In the genomic region with DNA sequence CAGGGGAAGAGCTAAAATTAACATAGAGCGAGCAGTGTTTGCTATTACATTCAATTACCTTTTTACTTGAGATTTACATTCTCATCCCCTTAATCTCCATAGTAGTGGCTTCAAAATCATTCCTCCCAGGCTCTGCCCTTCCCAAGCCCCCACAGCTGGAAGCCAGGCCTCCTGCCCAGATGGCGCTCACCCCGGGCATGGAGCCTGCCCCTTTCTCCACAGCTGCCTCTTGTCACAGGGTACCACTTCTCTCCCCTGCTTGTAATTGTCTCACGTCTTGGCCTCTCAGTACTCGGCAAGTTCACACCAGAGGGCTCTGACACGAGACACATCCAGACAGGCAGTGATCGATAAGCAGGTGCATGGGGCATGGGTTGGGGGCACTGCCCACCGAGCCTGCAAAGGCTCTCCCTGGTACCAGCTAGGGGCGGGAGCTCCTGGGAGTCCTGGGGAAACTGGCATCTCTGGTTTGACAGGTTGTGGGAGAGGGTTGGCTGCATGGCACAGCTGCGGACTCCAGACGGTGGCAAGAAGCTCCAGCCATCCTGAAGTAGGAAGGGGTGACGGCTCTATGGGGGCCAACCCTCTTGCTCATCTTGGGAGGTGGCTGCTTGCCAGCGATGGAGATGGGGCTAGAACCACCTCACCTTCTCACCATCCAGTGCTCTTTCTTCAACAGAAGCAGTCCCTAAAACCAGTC, we compare ENCODE assay signal across 21 cellular contexts. TPM values are rescaled to one million over a fixed set of nuclear protein-coding genes. Genes with fewer than 3 reads are reported as not detected.
DNase-seq lines count a peak whose midpoint lies in the region; ATAC-seq, FAIRE-seq and TF ChIP-seq lines count a peak whose summit lies in the region.
"Had no signal": no experiment of that assay in that cellular context is flagged by ENCODE, and none has a peak within 500 bp of the region (broad histone marks: within the 10 kb centered on the region; RNA-seq: fewer than 3 reads in every experiment).

No MANE protein-coding gene starts in this region.

- H3K4me1 Mint-ChIP-seq in natural killer cell treated with Interleukin-12 subunit alpha and Interleukin-12 subunit beta and Interleukin-15 and Interleukin-18, amount 100 ng/mL, for 72 hours (ENCODE audit: low read depth in 2 of 2): no peaks in the 10 kb centered on the region
- H3K4me1 Mint-ChIP-seq in natural killer cell: no peaks in the 10 kb centered on the region

- peak; percentile 54 for DNase-seq in natural killer cell treated with Interleukin-12 subunit alpha and Interleukin-12 subunit beta and Interleukin-15 and Interleukin-18, amount 100 ng/mL, for 72 hours (ENCODE audit: low spot score)
- DNase-seq in natural killer cell: no peak
- DNase-seq in NCI-H524 (lab: John Stamatoyannopoulos, UW): peak; percentile 80 to 86
- peak; percentile 66 for DNase-seq in kidney
- DNase-seq in stimulated activated CD4-positive, alpha-beta T cell treated with anti-CD3 and anti-CD28 coated beads, Interleukin-4, amount 100 ng/mL, for 1 hour: no peak
- DNase-seq in hippocampal formation (lab: John Stamatoyannopoulos, UW): no peak
- no peak for DNase-seq in hepatocyte (ENCODE audit: low spot score)
- DNase-seq: activated CD4-positive, alpha-beta T cell treated with anti-CD3 and anti-CD28 coated beads for 4 hours; activated CD8-positive, alpha-beta memory T cell treated with anti-CD3 and anti-CD28 coated beads, Interleukin-2, amount 50 U/mL, for 4 hours; activated naive CD4-positive, alpha-beta T cell treated with Interleukin-2 at 50 U/mL for 16 hours; AML-193; dermis blood vessel endothelial cell; HFFc6; NCI-H2081 treated with DMSO at 0.1 percent for 48 hours; T-helper 9 cell had no signal

- H3K9me3 ChIP-seq in kidney (ENCODE audit: control insufficient read depth in 1 of 2, low read length in 2 of 2) (no peaks in the 10 kb centered on the region), hepatocyte (ENCODE audit: low read depth) (no peaks in the 10 kb centered on the region)
- H3K9me3 ChIP-seq: heart left ventricle, right atrium auricular region, SJSA1 had no signal

- H3K79me2 ChIP-seq in hepatocyte: no peaks in the 10 kb centered on the region

- H3K27ac ChIP-seq in kidney (ENCODE audit: low read depth in 2 of 2, low read length in 2 of 2) (no peak overlapping the region), hepatocyte (no peak overlapping the region)
- H3K27ac ChIP-seq: right atrium auricular region, SJSA1 had no signal

- TF ChIP-seq CTCF in natural killer cell (IDR thresholded peaks at IDR 0.05) (no peak), kidney (IDR thresholded peaks at IDR 0.05; ENCODE audit: borderline replicate concordance, extremely low read depth, insufficient read depth) (no peak), hepatocyte (IDR thresholded peaks at IDR 0.05; ENCODE audit: poor library complexity) (no peak)

- ATAC-seq in natural killer cell treated with Interleukin-12 subunit alpha and Interleukin-12 subunit beta and Interleukin-15 and Interleukin-18, amount 100 ng/mL, for 72 hours: no peak
- no peak for ATAC-seq in natural killer cell

- H3K27me3 ChIP-seq in hepatocyte: no peaks in the 10 kb centered on the region
- H3K27me3 ChIP-seq: heart left ventricle, right atrium auricular region had no signal

- H2AFZ ChIP-seq in hepatocyte: no peak overlapping the region

- H3K4me1 ChIP-seq in kidney (ENCODE audit: control insufficient read depth in 1 of 2, insufficient read depth in 1 of 2, low read depth in 1 of 2, low read length in 2 of 2): peaks cover 9 to 21% of the 10 kb centered on the region in 2 donors
- H3K4me1 ChIP-seq in hepatocyte (ENCODE audit: insufficient read depth): no peaks in the 10 kb centered on the region
- H3K4me1 ChIP-seq: SJSA1 had no signal

- H3K9me2 ChIP-seq in hepatocyte (replicated peaks; ENCODE audit: insufficient read depth): no peaks in the 10 kb centered on the region

- H3K27me3 Mint-ChIP-seq in natural killer cell treated with Interleukin-12 subunit alpha and Interleukin-12 subunit beta and Interleukin-15 and Interleukin-18, amount 100 ng/mL, for 72 hours: no peaks in the 10 kb centered on the region
- peaks cover 0 to 4% of the 10 kb centered on the region in 2 donors for H3K27me3 Mint-ChIP-seq in natural killer cell (ENCODE audit: low read depth in 2 of 2)

- H4K20me1 ChIP-seq in hepatocyte (ENCODE audit: insufficient read depth, poor library complexity, severe bottlenecking): no peaks in the 10 kb centered on the region

- H3K27ac Mint-ChIP-seq in natural killer cell treated with Interleukin-12 subunit alpha and Interleukin-12 subunit beta and Interleukin-15 and Interleukin-18, amount 100 ng/mL, for 72 hours: no peak overlapping the region
- no peak overlapping the region for H3K27ac Mint-ChIP-seq in natural killer cell
- H3K27ac Mint-ChIP-seq: HFFc6 had no signal

- H3K36me3 ChIP-seq in kidney (ENCODE audit: control insufficient read depth in 1 of 2, insufficient read depth in 2 of 2, low read length in 2 of 2) (no peaks in the 10 kb centered on the region), hepatocyte (replicated peaks; ENCODE audit: insufficient read depth, low read depth) (no peaks in the 10 kb centered on the region)
- H3K36me3 ChIP-seq: heart left ventricle, right atrium auricular region, SJSA1 had no signal

- no peaks in the 10 kb centered on the region for H3K9me3 Mint-ChIP-seq in natural killer cell treated with Interleukin-12 subunit alpha and Interleukin-12 subunit beta and Interleukin-15 and Interleukin-18, amount 100 ng/mL, for 72 hours
- no peaks in the 10 kb centered on the region for H3K9me3 Mint-ChIP-seq in natural killer cell
- H3K9me3 Mint-ChIP-seq: HFFc6 had no signal

- H3K36me3 Mint-ChIP-seq in natural killer cell treated with Interleukin-12 subunit alpha and Interleukin-12 subunit beta and Interleukin-15 and Interleukin-18, amount 100 ng/mL, for 72 hours: no peaks in the 10 kb centered on the region
- H3K36me3 Mint-ChIP-seq in natural killer cell: no peaks in the 10 kb centered on the region

- H3K4me3 ChIP-seq in kidney (ENCODE audit: low read length in 2 of 2) (no peak overlapping the region), hepatocyte (no peak overlapping the region)
- H3K4me3 ChIP-seq: heart left ventricle, right atrium auricular region, SJSA1 had no signal

- H3K4me2 ChIP-seq in hepatocyte: no peak overlapping the region

- no peak for FAIRE-seq in kidney (lab: Jason Lieb, UNC)
- FAIRE-seq: D721Med, HTR-8/SVneo, islet of Langerhans had no signal

- WGBS in hepatocyte (ENCODE audit: low lambda C conversion rate, missing lambda C conversion rate): 87% methylated on average over 13 of the region's 13 CpGs

- H3K4me3 Mint-ChIP-seq in natural killer cell treated with Interleukin-12 subunit alpha and Interleukin-12 subunit beta and Interleukin-15 and Interleukin-18, amount 100 ng/mL, for 72 hours: no peak overlapping the region
- no peak overlapping the region for H3K4me3 Mint-ChIP-seq in natural killer cell
- H3K4me3 Mint-ChIP-seq: HFFc6 had no signal

- no peak overlapping the region for H3K9ac ChIP-seq in kidney (ENCODE audit: low read length in 2 of 2)

- intact Hi-C loops in natural killer cell (cut with micrococcal nuclease) (no loop called here), kidney (cut with DNase I) (no loop called here)

RNA-seq across cellular contexts. Expression of gene CASZ1, which starts 20.1 kb away (rescaled TPM):
- total RNA-seq in natural killer cell treated with Interleukin-12 subunit alpha and Interleukin-12 subunit beta and Interleukin-15 and Interleukin-18, amount 100 ng/mL, for 72 hours: 10 to 100 TPM; 13.5 to 17.8 TPM
- total RNA-seq in natural killer cell (10 to 100 TPM; 55.9 to 83.0 (median 70.6) TPM), kidney (33.0 TPM), hepatocyte (3.6 and 6.5 TPM in 2 replicates)
- polyA plus RNA-seq in kidney (ENCODE audit: insufficient read depth, low read depth, low replicate concordance) (10.1 TPM), hepatocyte (6.9 and 8.3 TPM in 2 replicates)

Comparison
In these comparisons a context has a peak if more than half of its experiments do, and no peak if none do; other contexts are left out.
1. DNase-seq: peak in natural killer cell treated with Interleukin-12 subunit alpha and Interleukin-12 subunit beta and Interleukin-15 and Interleukin-18, amount 100 ng/mL, for 72 hours (single experiment), NCI-H524 (2 of 2) and kidney (single experiment); none in natural killer cell (single experiment), stimulated activated CD4-positive, alpha-beta T cell treated with anti-CD3 and anti-CD28 coated beads, Interleukin-4, amount 100 ng/mL, for 1 hour (single experiment), hippocampal formation (0 of 2) and hepatocyte (single experiment).